8 cellular contexts compared by ENCODE assay signal in the genomic region with DNA sequence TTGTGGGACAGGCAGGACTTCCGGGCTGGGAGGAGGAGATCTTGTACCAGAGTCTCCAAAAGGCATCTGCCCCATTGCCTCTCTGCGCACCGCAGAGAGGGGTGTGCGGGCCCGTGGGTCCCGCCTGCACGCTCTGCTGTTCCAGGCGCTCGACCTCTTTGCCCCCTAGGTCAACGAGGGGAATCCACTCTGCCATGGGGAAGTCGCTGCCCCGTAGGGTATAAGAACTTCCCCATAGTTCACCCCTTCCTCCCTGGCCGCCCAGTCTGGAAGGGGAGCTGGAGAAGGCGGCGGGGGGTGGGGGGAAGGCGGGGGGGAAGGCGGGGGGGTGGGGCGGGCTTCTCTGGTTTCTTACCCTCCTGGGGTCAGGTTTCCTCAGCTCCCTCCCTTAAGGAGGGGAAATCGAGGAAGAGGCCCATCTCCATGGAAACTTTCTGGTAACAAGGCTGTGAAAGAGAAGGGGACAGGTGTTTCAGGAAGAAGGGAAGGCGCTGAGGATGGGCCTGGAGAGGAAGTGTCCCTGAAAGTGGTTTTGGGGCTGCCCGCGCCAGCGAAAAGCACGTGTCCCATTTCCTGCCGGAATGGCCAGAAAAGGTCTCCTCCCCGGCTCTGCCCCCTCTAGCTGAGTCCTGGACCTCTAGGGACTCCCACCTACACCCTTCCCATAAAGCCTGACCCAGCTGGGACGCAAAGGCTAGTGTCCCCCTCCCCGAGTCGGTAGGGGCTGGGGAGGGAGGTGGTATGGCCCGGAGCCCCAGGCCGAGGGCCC. TPM values are rescaled to one million over a fixed set of nuclear protein-coding genes. Genes with fewer than 3 reads are reported as not detected.
A peak's percentile ranks its signal among the peaks of the same experiment; 100 is the strongest.
DNase-seq lines count a peak whose midpoint lies in the region; ATAC-seq and TF ChIP-seq lines count a peak whose summit lies in the region.

No MANE protein-coding gene starts in this region.

- peaks cover 0 to 7% of the 10 kb centered on the region in 2 donors for H3K4me1 ChIP-seq in ascending aorta
- H3K4me1 ChIP-seq in naive thymus-derived CD4-positive, alpha-beta T cell (ENCODE audit: control insufficient read depth in 2 of 2, insufficient read depth in 2 of 2, low read length in 2 of 2): peaks cover 0 to 8% of the 10 kb centered on the region in 2 donors

- H3K27ac ChIP-seq in ascending aorta: no peak overlapping the region
- H3K27ac ChIP-seq in naive thymus-derived CD4-positive, alpha-beta T cell (ENCODE audit: low read depth, low read length): peak overlapping the region; percentile 33

- peaks cover 0 to 3% (median 0%) of the 10 kb centered on the region in 5 donors for H3K36me3 Mint-ChIP-seq in naive thymus-derived CD4-positive, alpha-beta T cell
- no peaks in the 10 kb centered on the region for H3K36me3 Mint-ChIP-seq in osteocyte (ENCODE audit: unreplicated experiment)

- H3K9me3 ChIP-seq in ascending aorta: no peaks in the 10 kb centered on the region
- H3K9me3 ChIP-seq in naive thymus-derived CD4-positive, alpha-beta T cell (ENCODE audit: control insufficient read depth in 2 of 3, low read length in 3 of 3): no peaks in the 10 kb centered on the region

- H3K36me3 ChIP-seq in ascending aorta: no peaks in the 10 kb centered on the region
- H3K36me3 ChIP-seq in naive thymus-derived CD4-positive, alpha-beta T cell (ENCODE audit: control insufficient read depth in 2 of 3, insufficient read depth in 3 of 3, low read length in 3 of 3): no peaks in the 10 kb centered on the region

- H3K27ac Mint-ChIP-seq in naive thymus-derived CD4-positive, alpha-beta T cell: peak overlapping the region in 6 of 9 donors; percentile 61 to 87 (median 80)
- H3K27ac Mint-ChIP-seq in osteocyte (ENCODE audit: unreplicated experiment): no peak overlapping the region

- H3K4me3 ChIP-seq in ascending aorta: peak overlapping the region; percentile 59 to 62
- H3K4me3 ChIP-seq in naive thymus-derived CD4-positive, alpha-beta T cell (ENCODE audit: low read length): peak overlapping the region; percentile 80

- POLR2A ChIA-PET in naive thymus-derived CD4-positive, alpha-beta T cell (lab: Charles Lee): interaction anchor here (0.6 to 1.8 kb wide), 3 partner anchors 285 to 540 kb away, joined by 3 to 10 read pairs (median 6); partner anchors contain the start of genes GSK3B and LRRC58

- peaks cover 0 to 13% (median 10%) of the 10 kb centered on the region in 7 donors for H3K4me1 Mint-ChIP-seq in naive thymus-derived CD4-positive, alpha-beta T cell
- no peaks in the 10 kb centered on the region for H3K4me1 Mint-ChIP-seq in osteocyte (ENCODE audit: unreplicated experiment)

- peaks cover 0 to 16% (median 0%) of the 10 kb centered on the region in 5 donors for H3K27me3 Mint-ChIP-seq in naive thymus-derived CD4-positive, alpha-beta T cell
- H3K27me3 Mint-ChIP-seq in osteocyte (ENCODE audit: unreplicated experiment): no peaks in the 10 kb centered on the region

- no peak for TF ChIP-seq CTCF in ascending aorta (IDR thresholded peaks at IDR 0.05)
- TF ChIP-seq CTCF in osteocyte (IDR thresholded peaks at IDR 0.05): no peak

- H3K9me3 Mint-ChIP-seq in naive thymus-derived CD4-positive, alpha-beta T cell: peaks cover 0 to 4% (median 0%) of the 10 kb centered on the region in 11 donors
- H3K9me3 Mint-ChIP-seq in osteocyte (ENCODE audit: unreplicated experiment): no peaks in the 10 kb centered on the region

- no peaks in the 10 kb centered on the region for H3K27me3 ChIP-seq in ascending aorta
- H3K27me3 ChIP-seq in naive thymus-derived CD4-positive, alpha-beta T cell (ENCODE audit: control insufficient read depth in 2 of 2, insufficient read depth in 2 of 2, low read length in 2 of 2): no peaks in the 10 kb centered on the region

- peak; percentile 66 for DNase-seq in activated CD8-positive, alpha-beta memory T cell treated with anti-CD3 and anti-CD28 coated beads, Interleukin-2, amount 50 U/mL, for 48 hours
- no peak for DNase-seq in activated CD8-positive, alpha-beta memory T cell treated with anti-CD3 and anti-CD28 coated beads, Interleukin-2, amount 50 U/mL, for 4 hours
- DNase-seq in ascending aorta (ENCODE audit: low spot score in 2 of 2) (no peak), cerebellar cortex (ENCODE audit: low spot score) (no peak), NCI-H446 treated with DMSO at 0.1 percent for 48 hours (lab: John Stamatoyannopoulos, UW) (no peak), osteocyte (ENCODE audit: extremely low spot score, unreplicated experiment) (no peak)
- DNase-seq in naive thymus-derived CD4-positive, alpha-beta T cell: no peak

- peak; percentile 22 for ATAC-seq in HG02970 (IDR thresholded peaks at IDR 0.05; ENCODE audit: low FRiP score, unreplicated experiment)
- peak; percentile 2 for ATAC-seq in naive thymus-derived CD4-positive, alpha-beta T cell

- intact Hi-C loops in ascending aorta (cut with DNase I): no loop called here
- intact Hi-C loops in naive thymus-derived CD4-positive, alpha-beta T cell (cut with micrococcal nuclease): loop anchor here in 1 of 2 donors (1.0 to 10.0 kb wide), 2 partner anchors 135 to 311 kb away; partner anchors contain the start of genes COX17 and TIMMDC1

- peak overlapping the region; percentile 82 to 94 (median 88) for H3K4me3 Mint-ChIP-seq in naive thymus-derived CD4-positive, alpha-beta T cell
- no peak overlapping the region for H3K4me3 Mint-ChIP-seq in osteocyte (ENCODE audit: unreplicated experiment)

- CTCF ChIA-PET in naive thymus-derived CD4-positive, alpha-beta T cell (lab: Charles Lee): interaction anchor here (1.5 to 1.7 kb wide), 2 partner anchors 11 to 338 kb away, joined by 4 to 5 read pairs; no protein-coding TSS in a partner anchor

RNA-seq across cellular contexts. Expression of gene NR1I2, which starts 27.5 kb away (rescaled TPM):
- total RNA-seq in ascending aorta: not detected
- under 1 TPM; 0.22 to 0.62 (median 0.44) TPM for total RNA-seq in naive thymus-derived CD4-positive, alpha-beta T cell
- polyA plus RNA-seq in naive thymus-derived CD4-positive, alpha-beta T cell: under 1 TPM in 1 of 2 donors, not detected in 1; 0.26 TPM
- total RNA-seq in osteocyte: not detected in 2 replicates
